13 cellular contexts compared by ENCODE assay signal in genomic region chr6:138031417-138031816, GRCh38.
"Had no signal": no experiment of that assay in that cellular context is flagged by ENCODE, and none has a peak within 500 bp of the region (broad histone marks: within the 10 kb centered on the region; RNA-seq: fewer than 3 reads in every experiment).

No MANE protein-coding gene starts in this region.

- FAIRE-seq: endometrium, urothelium cell line had no signal

- H3K27me3 ChIP-seq: brain microvascular endothelial cell had no signal

- H3K27ac ChIP-seq: brain microvascular endothelial cell had no signal

- H3K36me3 ChIP-seq: brain microvascular endothelial cell had no signal

- ATAC-seq: activated T-cell treated with anti-CD3 and anti-CD28 coated beads, Interleukin-2, amount 50 U/mL, for 4 hours; stimulated activated naive CD8-positive, alpha-beta T cell treated with anti-CD3 and anti-CD28 coated beads, Interleukin-15, amount 100 ng/mL, for 72 hours had no signal

- DNase-seq: activated CD4-positive, alpha-beta memory T cell treated with anti-CD3 and anti-CD28 coated beads for 36 hours; activated CD4-positive, alpha-beta T cell treated with anti-CD3 and anti-CD28 coated beads for 1 hour; activated effector memory CD4-positive, alpha-beta T cell treated with anti-CD3 and anti-CD28 coated beads, Interleukin-2, amount 50 U/mL, for 16 hours; activated T-cell treated with anti-CD3 and anti-CD28 coated beads, Interleukin-2, amount 50 U/mL, for 4 hours; amniotic stem cell; brain microvascular endothelial cell; mesendoderm; nephron progenitor cell; stimulated activated CD4-positive, alpha-beta T cell treated with anti-CD3 and anti-CD28 coated beads, Interleukin-4, amount 100 ng/mL, for 4 hours; stimulated activated naive CD8-positive, alpha-beta T cell treated with anti-CD3 and anti-CD28 coated beads, Interleukin-15, amount 100 ng/mL, for 72 hours; SW 1271 had no signal
